In genomic region chr10:86968271-86968993, GRCh38 we compare ENCODE assay signal across 1 cellular context.
TF ChIP-seq lines count a peak whose summit lies in the region.

Gene ADIRF, plus strand, starts transcription at chr10:86968482. Its CDS starts 63 bp downstream, at chr10:86968545.

TF ChIP-seq in HepG2, 621 proteins besides CTCF, POLR2A, EP300 and RAD21 (continued from another document):
- no peak for TF ChIP-seq GRHL1 (CRISPR knock-in tag; conservative IDR thresholded peaks at IDR 0.05)
